ENCODE assay signal across 8 cellular contexts in genomic region chr7:149092244-149092643, GRCh38. TPM values are rescaled to one million over a fixed set of nuclear protein-coding genes. Genes with fewer than 3 reads are reported as not detected.
DNase-seq lines count a peak whose midpoint lies in the region; ATAC-seq and TF ChIP-seq lines count a peak whose summit lies in the region.
"Not testable (repeated sequence)": the region's sequence is repeated elsewhere in the genome, so short reads cannot be mapped to it uniquely, and the experiment has no call there.

No MANE protein-coding gene starts in this region.

- TF ChIP-seq POLR2A in heart left ventricle (IDR thresholded peaks at IDR 0.05); uterus (IDR thresholded peaks at IDR 0.05): not testable (repeated sequence)

- H3K27ac ChIP-seq in CD4-positive, alpha-beta memory T cell (ENCODE audit: low read depth, low read length), result not testable (repeated sequence)
- H3K27ac ChIP-seq in heart left ventricle (peak overlapping the region in 7 of 12 donors; percentile 96 to 100 (median 99)), uterus (peak overlapping the region; percentile 96 to 98)

- H3K27me3 ChIP-seq in CD4-positive, alpha-beta memory T cell (ENCODE audit: insufficient read depth, low read length); heart left ventricle; uterus: not testable (repeated sequence)

- not testable (repeated sequence) for H3K9me3 ChIP-seq in CD4-positive, alpha-beta memory T cell (ENCODE audit: control insufficient read depth in 1 of 2, low read length in 2 of 2); heart left ventricle; uterus

- DNase-seq in CD4-positive, alpha-beta memory T cell; T-cell; activated CD8-positive, alpha-beta memory T cell treated with anti-CD3 and anti-CD28 coated beads, Interleukin-2, amount 10 ng/mL, durations not matched to agents 7 days and 5 days; activated naive CD8-positive, alpha-beta T cell treated with anti-CD3 and anti-CD28 coated beads, Interleukin-2, amount 50 U/mL, for 24 hours; heart left ventricle; naive thymus-derived CD8-positive, alpha-beta T cell; stimulated activated effector memory CD8-positive, alpha-beta T cell treated with anti-CD3 and anti-CD28 coated beads, Interleukin-12 subunit alpha, Interleukin-12 subunit beta, amount 100 ng/mL, for 72 hours (ENCODE audit: low spot score in 2 of 2); uterus: not testable (repeated sequence)

- H3K27ac Mint-ChIP-seq in CD4-positive, alpha-beta memory T cell, result peak overlapping the region in 4 of 7 donors; percentile 17 to 88 (median 40)
- H3K27ac Mint-ChIP-seq in T-cell, result peak overlapping the region; percentile 36 to 55
- H3K27ac Mint-ChIP-seq in activated CD8-positive, alpha-beta memory T cell treated with anti-CD3 and anti-CD28 coated beads, Interleukin-2, amount 10 ng/mL, durations not matched to agents 7 days and 5 days, result peak overlapping the region; percentile 19
- H3K27ac Mint-ChIP-seq in activated naive CD8-positive, alpha-beta T cell treated with anti-CD3 and anti-CD28 coated beads, Interleukin-2, amount 50 U/mL, for 24 hours; stimulated activated effector memory CD8-positive, alpha-beta T cell treated with anti-CD3 and anti-CD28 coated beads, Interleukin-12 subunit alpha, Interleukin-12 subunit beta, amount 100 ng/mL, for 72 hours: not testable (repeated sequence)
- peak overlapping the region; percentile 35 to 99 (median 96) for H3K27ac Mint-ChIP-seq in naive thymus-derived CD8-positive, alpha-beta T cell

- TF ChIP-seq CTCF in heart left ventricle (IDR thresholded peaks at IDR 0.05); uterus (IDR thresholded peaks at IDR 0.05): not testable (repeated sequence)

- H3K36me3 Mint-ChIP-seq in CD4-positive, alpha-beta memory T cell; T-cell; activated CD8-positive, alpha-beta memory T cell treated with anti-CD3 and anti-CD28 coated beads, Interleukin-2, amount 10 ng/mL, durations not matched to agents 7 days and 5 days; activated naive CD8-positive, alpha-beta T cell treated with anti-CD3 and anti-CD28 coated beads, Interleukin-2, amount 50 U/mL, for 24 hours (ENCODE audit: low read depth); naive thymus-derived CD8-positive, alpha-beta T cell: not testable (repeated sequence)
- H3K36me3 Mint-ChIP-seq in stimulated activated effector memory CD8-positive, alpha-beta T cell treated with anti-CD3 and anti-CD28 coated beads, Interleukin-12 subunit alpha, Interleukin-12 subunit beta, amount 100 ng/mL, for 72 hours, result peaks cover 33% of the 10 kb centered on the region

- intact Hi-C loops in CD4-positive, alpha-beta memory T cell (cut with micrococcal nuclease), result not testable (repeated sequence)
- intact Hi-C loops in heart left ventricle (cut with DNase I), result loop anchor here in 4 of 10 donors (5.0 kb wide), 4 partner anchors 35 to 395 kb away; partner anchors contain the start of genes ZNF425 (in 2 of the 4), CUL1 (in 1 of the 4) and PDIA4 (in 1 of the 4)
- intact Hi-C loops in uterus (cut with DNase I; ENCODE audit: low total_unique reads), result loop anchor here (10.0 kb wide), 1 partner anchor 87 kb away; no protein-coding TSS in a partner anchor

- not testable (repeated sequence) for H3K27me3 Mint-ChIP-seq in CD4-positive, alpha-beta memory T cell; T-cell; activated CD8-positive, alpha-beta memory T cell treated with anti-CD3 and anti-CD28 coated beads, Interleukin-2, amount 10 ng/mL, durations not matched to agents 7 days and 5 days; activated naive CD8-positive, alpha-beta T cell treated with anti-CD3 and anti-CD28 coated beads, Interleukin-2, amount 50 U/mL, for 24 hours; naive thymus-derived CD8-positive, alpha-beta T cell

- ATAC-seq in T-cell (replicated peaks in 1 of 4); activated CD8-positive, alpha-beta memory T cell treated with anti-CD3 and anti-CD28 coated beads, Interleukin-2, amount 10 ng/mL, durations not matched to agents 7 days and 5 days; activated naive CD8-positive, alpha-beta T cell treated with anti-CD3 and anti-CD28 coated beads, Interleukin-2, amount 50 U/mL, for 24 hours; heart left ventricle; naive thymus-derived CD8-positive, alpha-beta T cell; stimulated activated effector memory CD8-positive, alpha-beta T cell treated with anti-CD3 and anti-CD28 coated beads, Interleukin-12 subunit alpha, Interleukin-12 subunit beta, amount 100 ng/mL, for 72 hours: not testable (repeated sequence)

- POLR2A ChIA-PET in CD4-positive, alpha-beta memory T cell (lab: Charles Lee; ENCODE audit: partially characterized antibody), result interaction anchor here (0.6 to 1.1 kb wide), 4 partner anchors 26 to 86 kb away, joined by 4 to 9 read pairs (median 4); partner anchors contain the start of gene ZNF425
- POLR2A ChIA-PET in T-cell (lab: Charles Lee), result interaction anchor here in 1 of 2 donors (0.7 to 1.0 kb wide), 2 partner anchors 34 to 537 kb away, joined by 3 to 8 read pairs; partner anchors contain the start of gene ZNF425
- POLR2A ChIA-PET in naive thymus-derived CD8-positive, alpha-beta T cell (lab: Charles Lee), result interaction anchor here (0.7 to 3.0 kb wide), 9 partner anchors 13 to 209 kb away, joined by 3 to 17 read pairs (median 6); partner anchors contain the start of genes PDIA4, ZNF398 and ZNF425

- peaks cover 10 to 27% (median 16%) of the 10 kb centered on the region in 4 donors for H3K4me1 Mint-ChIP-seq in CD4-positive, alpha-beta memory T cell
- H3K4me1 Mint-ChIP-seq in T-cell, result peaks cover 19 to 29% (median 22%) of the 10 kb centered on the region in 3 donors
- H3K4me1 Mint-ChIP-seq in activated CD8-positive, alpha-beta memory T cell treated with anti-CD3 and anti-CD28 coated beads, Interleukin-2, amount 10 ng/mL, durations not matched to agents 7 days and 5 days, result peaks cover 11% of the 10 kb centered on the region
- peaks cover 27% of the 10 kb centered on the region for H3K4me1 Mint-ChIP-seq in activated naive CD8-positive, alpha-beta T cell treated with anti-CD3 and anti-CD28 coated beads, Interleukin-2, amount 50 U/mL, for 24 hours
- peaks cover 10 to 30% (median 25%) of the 10 kb centered on the region in 4 donors for H3K4me1 Mint-ChIP-seq in naive thymus-derived CD8-positive, alpha-beta T cell
- peaks cover 29% of the 10 kb centered on the region for H3K4me1 Mint-ChIP-seq in stimulated activated effector memory CD8-positive, alpha-beta T cell treated with anti-CD3 and anti-CD28 coated beads, Interleukin-12 subunit alpha, Interleukin-12 subunit beta, amount 100 ng/mL, for 72 hours

- H3K36me3 ChIP-seq in CD4-positive, alpha-beta memory T cell (ENCODE audit: insufficient read depth, low read length); heart left ventricle; uterus: not testable (repeated sequence)

- H3K4me3 ChIP-seq in CD4-positive, alpha-beta memory T cell (ENCODE audit: low read length in 2 of 2); uterus: not testable (repeated sequence)
- H3K4me3 ChIP-seq in heart left ventricle, result peak overlapping the region in 4 of 12 donors; percentile 80 to 97 (median 89)

- H3K9me3 Mint-ChIP-seq in CD4-positive, alpha-beta memory T cell; T-cell; activated CD8-positive, alpha-beta memory T cell treated with anti-CD3 and anti-CD28 coated beads, Interleukin-2, amount 10 ng/mL, durations not matched to agents 7 days and 5 days (ENCODE audit: low read depth); activated naive CD8-positive, alpha-beta T cell treated with anti-CD3 and anti-CD28 coated beads, Interleukin-2, amount 50 U/mL, for 24 hours; naive thymus-derived CD8-positive, alpha-beta T cell; stimulated activated effector memory CD8-positive, alpha-beta T cell treated with anti-CD3 and anti-CD28 coated beads, Interleukin-12 subunit alpha, Interleukin-12 subunit beta, amount 100 ng/mL, for 72 hours: not testable (repeated sequence)

- H3K4me1 ChIP-seq in CD4-positive, alpha-beta memory T cell (ENCODE audit: insufficient read depth, low read length), result peaks cover 14% of the 10 kb centered on the region
- H3K4me1 ChIP-seq in heart left ventricle, result peaks cover 0 to 30% (median 11%) of the 10 kb centered on the region in 12 donors
- not testable (repeated sequence) for H3K4me1 ChIP-seq in uterus

- CTCF ChIA-PET in CD4-positive, alpha-beta memory T cell (lab: Charles Lee; ENCODE audit: partially characterized antibody), result interaction anchor here (0.7 to 1.7 kb wide), 6 partner anchors 20 to 392 kb away, joined by 3 to 7 read pairs (median 3); partner anchors contain the start of genes ZNF398 and ZNF425
- CTCF ChIA-PET in T-cell (lab: Charles Lee), result interaction anchor here (0.6 to 1.2 kb wide), 5 partner anchors 33 to 103 kb away, joined by 3 to 7 read pairs (median 5); partner anchors contain the start of gene ZNF282 (in 1 of the 2)
- CTCF ChIA-PET in activated CD8-positive, alpha-beta memory T cell treated with anti-CD3 and anti-CD28 coated beads, Interleukin-2, amount 10 ng/mL, durations not matched to agents 7 days and 5 days (lab: Charles Lee), result interaction anchor here (0.7 to 2.4 kb wide), 4 partner anchors 27 to 192 kb away, joined by 3 to 14 read pairs (median 8); partner anchors contain the start of gene ZNF425

- WGBS in heart left ventricle, 4 donors, result 94 to 97% (median 97%) methylated on average over 20 of the region's 20 CpGs

- peak overlapping the region in 6 of 8 donors; percentile 21 to 99 (median 49) for H3K4me3 Mint-ChIP-seq in CD4-positive, alpha-beta memory T cell
- peak overlapping the region; percentile 37 to 99 (median 97) for H3K4me3 Mint-ChIP-seq in T-cell
- H3K4me3 Mint-ChIP-seq in activated CD8-positive, alpha-beta memory T cell treated with anti-CD3 and anti-CD28 coated beads, Interleukin-2, amount 10 ng/mL, durations not matched to agents 7 days and 5 days, result not testable (repeated sequence)
- peak overlapping the region; percentile 46 for H3K4me3 Mint-ChIP-seq in activated naive CD8-positive, alpha-beta T cell treated with anti-CD3 and anti-CD28 coated beads, Interleukin-2, amount 50 U/mL, for 24 hours
- H3K4me3 Mint-ChIP-seq in naive thymus-derived CD8-positive, alpha-beta T cell, result peak overlapping the region in 7 of 10 donors; percentile 31 to 70 (median 45)
- H3K4me3 Mint-ChIP-seq in stimulated activated effector memory CD8-positive, alpha-beta T cell treated with anti-CD3 and anti-CD28 coated beads, Interleukin-12 subunit alpha, Interleukin-12 subunit beta, amount 100 ng/mL, for 72 hours, result peak overlapping the region; percentile 93

RNA-seq across cellular contexts. Expression of gene ZNF786, which starts 1.7 kb away (rescaled TPM):
- 10 to 100 TPM; 18.6 to 18.8 TPM for total RNA-seq in CD4-positive, alpha-beta memory T cell
- polyA plus RNA-seq in CD4-positive, alpha-beta memory T cell, result 10 to 100 TPM in 1 of 2 donors, 1 to 10 TPM in 1; 2.3 to 14.1 TPM
- total RNA-seq in T-cell (10 to 100 TPM in 3 of 5 donors, 1 to 10 TPM in 2; 6.2 to 21.1 (median 18.8) TPM), heart left ventricle (1 to 10 TPM; 2.2 to 5.3 (median 3.0) TPM), uterus (10 to 100 TPM in 2 of 4 donors, 1 to 10 TPM in 2; 3.6 to 13.7 (median 9.7) TPM)
- total RNA-seq in activated CD8-positive, alpha-beta memory T cell treated with anti-CD3 and anti-CD28 coated beads, Interleukin-2, amount 10 ng/mL, durations not matched to agents 7 days and 5 days, result 1 to 10 TPM; 7.1 to 7.4 TPM
- 1 to 10 TPM; 1.4 to 2.6 TPM for polyA plus RNA-seq in heart left ventricle
- 10 to 100 TPM; 16.3 to 17.6 TPM for total RNA-seq in naive thymus-derived CD8-positive, alpha-beta T cell
- polyA plus RNA-seq in naive thymus-derived CD8-positive, alpha-beta T cell, result 10 to 100 TPM in 1 of 3 donors, 1 to 10 TPM in 2; 5.9 to 18.4 (median 8.8) TPM

RNA-seq across cellular contexts. Expression of gene ZNF425, which starts 33.9 kb away (rescaled TPM):
- 1 to 10 TPM; 3.2 to 4.0 TPM for total RNA-seq in CD4-positive, alpha-beta memory T cell
- 1 to 10 TPM in 1 of 2 donors, under 1 TPM in 1; 0.24 to 1.7 TPM for polyA plus RNA-seq in CD4-positive, alpha-beta memory T cell
- total RNA-seq in T-cell (1 to 10 TPM in 4 of 5 donors, under 1 TPM in 1; 0.28 to 2.7 (median 1.9) TPM), heart left ventricle (1 to 10 TPM in 3 of 9 donors, under 1 TPM in 6; 0.21 to 1.6 (median 0.92) TPM), uterus (1 to 10 TPM in 2 of 4 donors, under 1 TPM in 1, not detected in 1; 0.77 to 8.8 (median 4.8) TPM)
- under 1 TPM; 0.53 to 0.91 TPM for total RNA-seq in activated CD8-positive, alpha-beta memory T cell treated with anti-CD3 and anti-CD28 coated beads, Interleukin-2, amount 10 ng/mL, durations not matched to agents 7 days and 5 days
- polyA plus RNA-seq in heart left ventricle, result under 1 TPM; 0.27 to 0.30 TPM
- total RNA-seq in naive thymus-derived CD8-positive, alpha-beta T cell, result 1 to 10 TPM; 2.7 to 3.8 TPM
- 1 to 10 TPM in 2 of 3 donors, under 1 TPM in 1; 0.65 to 1.8 (median 1.0) TPM for polyA plus RNA-seq in naive thymus-derived CD8-positive, alpha-beta T cell

RNA-seq across cellular contexts. Expression of gene ZNF398, which starts 55.0 kb away (rescaled TPM):
- 10 to 100 TPM; 26.9 to 28.4 TPM for total RNA-seq in CD4-positive, alpha-beta memory T cell
- polyA plus RNA-seq in CD4-positive, alpha-beta memory T cell, result 10 to 100 TPM in 1 of 2 donors, 1 to 10 TPM in 1; 7.5 to 13.9 TPM
- total RNA-seq in T-cell, result 10 to 100 TPM; 15.1 to 31.0 (median 28.4) TPM
- total RNA-seq in activated CD8-positive, alpha-beta memory T cell treated with anti-CD3 and anti-CD28 coated beads, Interleukin-2, amount 10 ng/mL, durations not matched to agents 7 days and 5 days, result 10 to 100 TPM; 12.1 to 13.2 TPM
- 10 to 100 TPM in 3 of 9 donors, 1 to 10 TPM in 6; 6.5 to 14.4 (median 8.9) TPM for total RNA-seq in heart left ventricle
- 1 to 10 TPM; 2.1 to 4.9 TPM for polyA plus RNA-seq in heart left ventricle
- 10 to 100 TPM; 25.7 to 29.0 TPM for total RNA-seq in naive thymus-derived CD8-positive, alpha-beta T cell
- 1 to 10 TPM; 6.9 to 9.7 (median 7.6) TPM for polyA plus RNA-seq in naive thymus-derived CD8-positive, alpha-beta T cell
- 10 to 100 TPM in 3 of 4 donors, 1 to 10 TPM in 1; 7.6 to 22.6 (median 16.5) TPM for total RNA-seq in uterus
